9 cellular contexts compared by ENCODE assay signal in genomic region chr4:85498068-85498733, GRCh38. TPM values are rescaled to one million over a fixed set of nuclear protein-coding genes. Genes with fewer than 3 reads are reported as not detected.
DNase-seq lines count a peak whose midpoint lies in the region; FAIRE-seq and TF ChIP-seq lines count a peak whose summit lies in the region.
"Had no signal": no experiment of that assay in that cellular context is flagged by ENCODE, and none has a peak within 500 bp of the region (broad histone marks: within the 10 kb centered on the region; RNA-seq: fewer than 3 reads in every experiment).

No MANE protein-coding gene starts in this region.

- H3K4me1 ChIP-seq in KMS-11 (ENCODE audit: low read depth, poor library complexity, severe bottlenecking) (peaks cover 17% of the 10 kb centered on the region), mammary epithelial cell (ENCODE audit: insufficient read depth, low read length) (peaks cover 22% of the 10 kb centered on the region), neutrophil (ENCODE audit: control insufficient read depth in 1 of 2, insufficient read depth in 1 of 2, low read depth in 1 of 2, low read length in 1 of 2) (peaks cover 30 to 37% of the 10 kb centered on the region in 2 experiments)

- H3K4me2 ChIP-seq in KMS-11 (peak overlapping the region; percentile 2; the same call in 1 of the 2 replicates), mammary epithelial cell (ENCODE audit: insufficient read depth, low read depth, low read length) (peak overlapping the region; percentile 55)

- no TSS peak for BruUV-seq in mammary epithelial cell (replicated peaks; lab: Mats Ljungman, UMichigan)

- 21% methylated on average over 5 of the region's 5 CpGs for WGBS in mammary epithelial cell (ENCODE audit: low coverage, missing lambda C conversion rate)

- no peak for FAIRE-seq in GM12891 (lab: Jason Lieb, UNC)

- H3K27me3 ChIP-seq in KMS-11 (ENCODE audit: insufficient read depth, low read depth) (no peaks in the 10 kb centered on the region), mammary epithelial cell (ENCODE audit: insufficient read depth, low read length) (no peaks in the 10 kb centered on the region), neutrophil (no peaks in the 10 kb centered on the region)
- H3K27me3 ChIP-seq: dorsolateral prefrontal cortex had no signal

- H3K9ac ChIP-seq in KMS-11 (no peak overlapping the region), mammary epithelial cell (ENCODE audit: insufficient read depth, low read length) (no peak overlapping the region)

- TF ChIP-seq CTCF in KMS-11 (conservative IDR thresholded peaks at IDR 0.05; ENCODE audit: low read depth, low read length) (no peak), mammary epithelial cell (conservative IDR thresholded peaks at IDR 0.05 in 1 of 2, IDR thresholded peaks at IDR 0.05 in 1 of 2; ENCODE audit: extremely low read depth in 1 of 2, insufficient read depth in 1 of 2, low read depth in 1 of 2, low read length in 2 of 2) (no peak), neutrophil (IDR thresholded peaks at IDR 0.05) (no peak)

- H3K79me2 ChIP-seq in KMS-11 (ENCODE audit: insufficient read depth, low read depth) (no peaks in the 10 kb centered on the region), mammary epithelial cell (ENCODE audit: insufficient read depth, low read length) (no peaks in the 10 kb centered on the region)

- H4K20me1 ChIP-seq in KMS-11 (ENCODE audit: insufficient read depth) (no peaks in the 10 kb centered on the region), mammary epithelial cell (ENCODE audit: insufficient read depth, low read length) (no peaks in the 10 kb centered on the region)

- H3K27ac ChIP-seq in KMS-11 (no peak overlapping the region), mammary epithelial cell (ENCODE audit: insufficient read depth, low read depth, low read length) (peak overlapping the region; percentile 40), neutrophil (peak overlapping the region; percentile 74)

- TF ChIP-seq POLR2A in GM12891 (IDR thresholded peaks at IDR 0.05; ENCODE audit: low read depth, low read length), result no peak

- DNase-seq in GM12891 (ENCODE audit: insufficient read length, low spot score), result no peak
- DNase-seq in GOT3 (lab: John Stamatoyannopoulos, UW), result peak; percentile 5
- peak; percentile 71 for DNase-seq in mammary epithelial cell
- DNase-seq in activated CD4-positive, alpha-beta T cell treated with anti-CD3 and anti-CD28 coated beads for 4 hours, result no peak
- DNase-seq in DMS114 treated with DMSO at 0.1 percent for 48 hours (lab: John Stamatoyannopoulos, UW; ENCODE audit: unreplicated experiment), result no peak
- DNase-seq in cortex of kidney (lab: John Stamatoyannopoulos, UW), result no peak

- H2AFZ ChIP-seq in KMS-11 (ENCODE audit: low read depth) (peak overlapping the region; percentile 10), mammary epithelial cell (ENCODE audit: low read depth, low read length) (peak overlapping the region; percentile 74)

- CTCF ChIA-PET in mammary epithelial cell (lab: Charles Lee; ENCODE audit: low non-redundant PET), result interaction anchor here (0.6 kb wide), 1 partner anchor 281 kb away, joined by 4 read pairs; no protein-coding TSS in a partner anchor

- H3K36me3 ChIP-seq in KMS-11 (ENCODE audit: insufficient read depth) (no peaks in the 10 kb centered on the region), mammary epithelial cell (ENCODE audit: insufficient read depth, low read length) (no peaks in the 10 kb centered on the region), neutrophil (no peaks in the 10 kb centered on the region)

- in situ Hi-C loops in mammary epithelial cell (cut with MboI; ENCODE audit: low sequenced_read_pairs in 2 of 2), result no loop called here

- H3K4me3 ChIP-seq in KMS-11 (IDR thresholded peaks at IDR 0.05; ENCODE audit: insufficient read depth, low read depth, low read length) (no peak overlapping the region), mammary epithelial cell (replicated peaks in 1 of 3; ENCODE audit: insufficient read depth in 1 of 3, low read depth in 2 of 3, low read length in 3 of 3) (no peak overlapping the region), neutrophil (ENCODE audit: low read depth in 1 of 2, low read length in 1 of 2) (peak overlapping the region in 1 of 2 experiments; percentile 25)
- H3K4me3 ChIP-seq: dorsolateral prefrontal cortex had no signal

- dilution Hi-C loops in mammary epithelial cell (cut with HindIII; ENCODE audit: low sequenced_read_pairs), result no loop called here

- H3K9me3 ChIP-seq in mammary epithelial cell (replicated peaks; ENCODE audit: insufficient read depth, low read length), result no peaks in the 10 kb centered on the region
- no peaks in the 10 kb centered on the region for H3K9me3 ChIP-seq in neutrophil

- intact Hi-C loops in mammary epithelial cell (cut with micrococcal nuclease), result no loop called here

TF ChIP-seq in GM12891, 5 proteins besides CTCF, POLR2A, EP300 and RAD21:
- no peak for TF ChIP-seq POLR2AphosphoS5 (IDR thresholded peaks at IDR 0.05; ENCODE audit: low read depth, low read length)
- no peak for TF ChIP-seq PAX5 (IDR thresholded peaks at IDR 0.05; ENCODE audit: insufficient read depth, low read length, severe bottlenecking)
- TF ChIP-seq POU2F2 (IDR thresholded peaks at IDR 0.05; ENCODE audit: low read depth, low read length), result no peak
- TF ChIP-seq SPI1 (IDR thresholded peaks at IDR 0.05; ENCODE audit: low read depth, low read length), result peak; percentile 64
- no peak for TF ChIP-seq TAF1 (IDR thresholded peaks at IDR 0.05; ENCODE audit: low read depth, low read length)

RNA-seq across cellular contexts. Expression of gene ARHGAP24, which starts 23.3 kb away (rescaled TPM):
- 1.4 TPM for polyA plus RNA-seq in GM12891 (2012; ENCODE audit: low read depth, missing spikeins)
- 1 to 10 TPM; 1.0 to 7.3 TPM for total RNA-seq in mammary epithelial cell
- polyA plus RNA-seq in mammary epithelial cell, result 2.0 TPM
- 4.2 TPM for polyA minus RNA-seq in mammary epithelial cell

Comparison
In these comparisons a context has a peak if more than half of its experiments do, and no peak if none do; other contexts are left out.
1. DNase-seq: peak in GOT3 (single experiment) and mammary epithelial cell (single experiment); none in GM12891 (single experiment), activated CD4-positive, alpha-beta T cell treated with anti-CD3 and anti-CD28 coated beads for 4 hours (0 of 2), DMS114 treated with DMSO at 0.1 percent for 48 hours (single experiment) and cortex of kidney (single experiment).